ENCODE assay signal across 1 cellular context in the genomic region with DNA sequence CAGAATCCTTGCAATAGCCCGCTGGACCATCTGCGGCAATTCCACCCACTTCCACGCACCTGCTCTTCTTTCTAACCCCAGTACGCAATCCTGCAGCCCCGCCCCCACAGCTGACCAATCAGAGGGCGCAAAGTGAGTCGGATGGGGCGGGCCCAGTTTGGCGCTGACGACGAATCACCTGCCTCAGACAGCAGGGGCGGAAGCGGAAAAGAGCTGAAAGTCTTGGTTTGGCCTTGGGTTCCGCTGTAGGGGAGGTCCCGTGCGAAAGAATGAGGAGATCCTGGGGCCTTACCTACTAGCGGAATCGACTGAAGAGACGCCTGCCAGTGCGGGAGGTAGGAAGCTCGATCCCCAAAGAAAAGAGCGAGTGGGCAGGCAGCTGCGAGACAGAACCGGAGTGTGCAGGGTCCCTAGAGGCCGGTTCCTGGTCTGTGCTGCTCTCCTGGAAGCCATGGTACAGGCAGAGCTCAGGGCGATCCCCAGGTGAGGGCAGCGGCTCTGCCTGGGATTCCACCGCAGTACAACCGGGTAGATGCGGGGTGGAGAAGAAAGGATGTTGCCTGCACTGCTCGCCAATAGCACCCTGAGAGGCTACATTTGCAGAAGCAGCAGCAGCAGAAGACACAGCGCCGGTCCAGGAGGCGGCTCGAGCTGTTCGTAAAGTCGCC.
TF ChIP-seq lines count a peak whose summit lies in the region.

A gene (plus strand): TSS at position 225 of the 668 bp plus-strand sequence. CDS start 560 bp downstream, outside the sequence.

TF ChIP-seq in HCT116, 20 proteins besides CTCF, POLR2A, EP300 and RAD21 (continued from another document):
- TF ChIP-seq ZNF274 (IDR thresholded peaks at IDR 0.05; ENCODE audit: low read depth, low read length) = no peak
- TF ChIP-seq, protein P1, sequence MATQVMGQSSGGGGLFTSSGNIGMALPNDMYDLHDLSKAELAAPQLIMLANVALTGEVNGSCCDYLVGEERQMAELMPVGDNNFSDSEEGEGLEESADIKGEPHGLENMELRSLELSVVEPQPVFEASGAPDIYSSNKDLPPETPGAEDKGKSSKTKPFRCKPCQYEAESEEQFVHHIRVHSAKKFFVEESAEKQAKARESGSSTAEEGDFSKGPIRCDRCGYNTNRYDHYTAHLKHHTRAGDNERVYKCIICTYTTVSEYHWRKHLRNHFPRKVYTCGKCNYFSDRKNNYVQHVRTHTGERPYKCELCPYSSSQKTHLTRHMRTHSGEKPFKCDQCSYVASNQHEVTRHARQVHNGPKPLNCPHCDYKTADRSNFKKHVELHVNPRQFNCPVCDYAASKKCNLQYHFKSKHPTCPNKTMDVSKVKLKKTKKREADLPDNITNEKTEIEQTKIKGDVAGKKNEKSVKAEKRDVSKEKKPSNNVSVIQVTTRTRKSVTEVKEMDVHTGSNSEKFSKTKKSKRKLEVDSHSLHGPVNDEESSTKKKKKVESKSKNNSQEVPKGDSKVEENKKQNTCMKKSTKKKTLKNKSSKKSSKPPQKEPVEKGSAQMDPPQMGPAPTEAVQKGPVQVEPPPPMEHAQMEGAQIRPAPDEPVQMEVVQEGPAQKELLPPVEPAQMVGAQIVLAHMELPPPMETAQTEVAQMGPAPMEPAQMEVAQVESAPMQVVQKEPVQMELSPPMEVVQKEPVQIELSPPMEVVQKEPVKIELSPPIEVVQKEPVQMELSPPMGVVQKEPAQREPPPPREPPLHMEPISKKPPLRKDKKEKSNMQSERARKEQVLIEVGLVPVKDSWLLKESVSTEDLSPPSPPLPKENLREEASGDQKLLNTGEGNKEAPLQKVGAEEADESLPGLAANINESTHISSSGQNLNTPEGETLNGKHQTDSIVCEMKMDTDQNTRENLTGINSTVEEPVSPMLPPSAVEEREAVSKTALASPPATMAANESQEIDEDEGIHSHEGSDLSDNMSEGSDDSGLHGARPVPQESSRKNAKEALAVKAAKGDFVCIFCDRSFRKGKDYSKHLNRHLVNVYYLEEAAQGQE (IDR thresholded peaks at IDR 0.05; ENCODE audit: low read depth) = no peak
- TF ChIP-seq EZH2 (IDR thresholded peaks at IDR 0.05) = no peak
- TF ChIP-seq CEBPB (IDR thresholded peaks at IDR 0.05; ENCODE audit: low read depth) = no peak
- TF ChIP-seq SP1 (IDR thresholded peaks at IDR 0.05; ENCODE audit: low read depth) = peak; percentile 93
